26 cellular contexts compared by ENCODE assay signal in the genomic region with DNA sequence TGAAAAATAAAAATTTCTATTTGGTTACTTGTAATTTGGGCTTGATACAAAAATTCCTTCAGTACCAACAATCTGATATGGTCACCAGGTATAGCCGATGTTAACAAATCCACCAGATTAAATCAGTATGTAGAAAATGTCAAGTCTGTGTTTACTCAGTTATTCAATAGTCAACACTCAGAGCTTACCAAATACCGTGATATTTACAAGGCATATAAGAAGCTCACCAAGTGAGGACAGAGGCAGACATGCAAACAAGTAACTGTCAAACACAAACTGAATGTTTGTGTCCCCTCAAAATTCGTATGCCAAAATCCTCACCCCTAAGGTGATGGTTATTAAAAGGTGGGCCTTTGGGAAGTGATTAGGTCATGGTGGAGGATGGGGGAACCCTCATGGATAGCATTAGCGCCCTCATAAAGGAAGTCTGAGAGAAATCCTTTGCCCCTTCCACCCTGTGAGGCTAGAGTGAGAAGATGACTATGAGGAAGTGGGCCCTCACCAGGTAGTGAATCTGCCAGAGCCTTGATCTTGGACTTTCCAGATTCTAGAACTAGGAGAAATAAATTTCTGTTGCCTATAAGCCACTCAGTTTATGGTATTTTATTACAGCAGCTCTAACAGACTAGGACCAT.
DNase-seq lines count a peak whose midpoint lies in the region; ATAC-seq and TF ChIP-seq lines count a peak whose summit lies in the region.
"Had no signal": no experiment of that assay in that cellular context is flagged by ENCODE, and none has a peak within 500 bp of the region (broad histone marks: within the 10 kb centered on the region; RNA-seq: fewer than 3 reads in every experiment).

No MANE protein-coding gene starts in this region.

- H3K9me3 Mint-ChIP-seq in activated CD4-positive, alpha-beta T cell treated with anti-CD3 and anti-CD28 coated beads, Interleukin-2, amount 10 ng/mL, durations not matched to agents 24 days and 14 days = no peaks in the 10 kb centered on the region
- H3K9me3 Mint-ChIP-seq: stimulated activated naive CD8-positive, alpha-beta T cell treated with anti-CD3 and anti-CD28 coated beads, Interleukin-15, Interleukin-2, amounts not matched to agents 100 ng/mL and 50 ng/mL, for 24 hours had no signal

- H3K27me3 ChIP-seq in mammary epithelial cell (ENCODE audit: insufficient read depth, low read length) = no peaks in the 10 kb centered on the region
- H3K27me3 ChIP-seq in mesenchymal stem cell (ENCODE audit: control insufficient read depth in 1 of 2, insufficient read depth in 1 of 2, low read length in 2 of 2) = no peaks in the 10 kb centered on the region
- H3K27me3 ChIP-seq: BLaER1 treated with 17β-estradiol and CSF1 and Interleukin-3, amounts not matched to agents 10 nM and 100 nM; esophagus squamous epithelium; ovary; upper lobe of left lung had no signal

- H3K9ac ChIP-seq in mammary epithelial cell (ENCODE audit: insufficient read depth, low read length) (no peak overlapping the region), mesenchymal stem cell (ENCODE audit: low read length) (no peak overlapping the region)
- H3K9ac ChIP-seq: BLaER1 treated with 17β-estradiol and CSF1 and Interleukin-3, amounts not matched to agents 10 nM and 100 nM had no signal

- H2AK5ac ChIP-seq in mesenchymal stem cell (ENCODE audit: low read length, severe bottlenecking) = peak overlapping the region; percentile 98

- H3K27me3 Mint-ChIP-seq in activated CD4-positive, alpha-beta T cell treated with anti-CD3 and anti-CD28 coated beads, Interleukin-2, amount 10 ng/mL, durations not matched to agents 24 days and 14 days = peaks cover 44% of the 10 kb centered on the region

- H3K27ac Mint-ChIP-seq in activated CD4-positive, alpha-beta T cell treated with anti-CD3 and anti-CD28 coated beads, Interleukin-2, amount 10 ng/mL, durations not matched to agents 24 days and 14 days = no peak overlapping the region
- H3K27ac Mint-ChIP-seq: stimulated activated naive CD8-positive, alpha-beta T cell treated with anti-CD3 and anti-CD28 coated beads, Interleukin-15, Interleukin-2, amounts not matched to agents 100 ng/mL and 50 ng/mL, for 24 hours had no signal

- no peaks in the 10 kb centered on the region for H3K36me3 ChIP-seq in mammary epithelial cell (ENCODE audit: insufficient read depth, low read length)
- no peaks in the 10 kb centered on the region for H3K36me3 ChIP-seq in mesenchymal stem cell (ENCODE audit: control insufficient read depth in 1 of 2, insufficient read depth in 2 of 2, low read depth in 1 of 2, low read length in 2 of 2)
- H3K36me3 ChIP-seq: BLaER1 treated with 17β-estradiol and CSF1 and Interleukin-3, amounts not matched to agents 10 nM and 100 nM; esophagus squamous epithelium; ovary; upper lobe of left lung had no signal

- H3K23ac ChIP-seq in mesenchymal stem cell (ENCODE audit: low read length in 2 of 2) = no peak overlapping the region

- peak overlapping the region; percentile 62 to 80 for H3K18ac ChIP-seq in mesenchymal stem cell (ENCODE audit: low read depth in 1 of 2, low read length in 2 of 2)

- H3K14ac ChIP-seq in mesenchymal stem cell (ENCODE audit: low read length in 2 of 2) = no peak overlapping the region

- H3K9me3 ChIP-seq in mammary epithelial cell (replicated peaks; ENCODE audit: insufficient read depth, low read length) = no peaks in the 10 kb centered on the region
- peaks cover 9% of the 10 kb centered on the region for H3K9me3 ChIP-seq in mesenchymal stem cell (ENCODE audit: control insufficient read depth, low read length)
- H3K9me3 ChIP-seq: BLaER1 treated with 17β-estradiol and CSF1 and Interleukin-3, amounts not matched to agents 10 nM and 100 nM; esophagus squamous epithelium; ovary; upper lobe of left lung had no signal

- ATAC-seq in GM21447 (IDR thresholded peaks at IDR 0.05; ENCODE audit: unreplicated experiment) (no peak), HG02885 (IDR thresholded peaks at IDR 0.05; ENCODE audit: poor library complexity, unreplicated experiment) (no peak), HG03520 (IDR thresholded peaks at IDR 0.05; ENCODE audit: unreplicated experiment) (no peak)
- ATAC-seq: naive thymus-derived CD4-positive, alpha-beta T cell; sciatic nerve had no signal

- H2AFZ ChIP-seq in mammary epithelial cell (ENCODE audit: low read depth, low read length) = peak overlapping the region; percentile 37
- H2AFZ ChIP-seq in mesenchymal stem cell (ENCODE audit: low read depth, low read length) = peak overlapping the region; percentile 71

- CTCF ChIA-PET in mammary epithelial cell (lab: Charles Lee; ENCODE audit: low non-redundant PET) = no interaction called here

- H3K27ac ChIP-seq in mammary epithelial cell (ENCODE audit: insufficient read depth, low read depth, low read length) = peak overlapping the region; percentile 93
- peak overlapping the region; percentile 79 for H3K27ac ChIP-seq in mesenchymal stem cell (ENCODE audit: low read length, poor library complexity, severe bottlenecking)
- H3K27ac ChIP-seq: BLaER1 treated with 17β-estradiol and CSF1 and Interleukin-3, amounts not matched to agents 10 nM and 100 nM; ovary had no signal

- in situ Hi-C loops in mammary epithelial cell (cut with MboI; ENCODE audit: low sequenced_read_pairs in 2 of 2) = no loop called here

- no peak for TF ChIP-seq CTCF in mammary epithelial cell (conservative IDR thresholded peaks at IDR 0.05 in 1 of 2, IDR thresholded peaks at IDR 0.05 in 1 of 2; ENCODE audit: extremely low read depth in 1 of 2, insufficient read depth in 1 of 2, low read depth in 1 of 2, low read length in 2 of 2)

- no peaks in the 10 kb centered on the region for H3K36me3 Mint-ChIP-seq in activated CD4-positive, alpha-beta T cell treated with anti-CD3 and anti-CD28 coated beads, Interleukin-2, amount 10 ng/mL, durations not matched to agents 24 days and 14 days (ENCODE audit: low read depth)
- H3K36me3 Mint-ChIP-seq: naive thymus-derived CD4-positive, alpha-beta T cell had no signal

- peak; percentile 28 for DNase-seq in activated CD4-positive, alpha-beta T cell treated with anti-CD3 and anti-CD28 coated beads, Interleukin-2, amount 10 ng/mL, durations not matched to agents 24 days and 14 days
- DNase-seq in activated CD4-positive, alpha-beta T cell treated with anti-CD3 and anti-CD28 coated beads for 48 hours = no peak
- DNase-seq in mammary epithelial cell = no peak
- no peak for DNase-seq in mesenchymal stem cell
- no peak for DNase-seq in NCI-H146 treated with DMSO at 0.1 percent for 48 hours (lab: John Stamatoyannopoulos, UW; ENCODE audit: unreplicated experiment)
- DNase-seq: activated CD4-positive, alpha-beta T cell treated with anti-CD3 and anti-CD28 coated beads, Interleukin-2, amount 50 U/mL, for 4 hours; activated T-cell treated with anti-CD3 and anti-CD28 coated beads for 4 hours; amniotic stem cell; central memory CD4-positive, alpha-beta T cell; DMS 273 treated with DMSO at 0.1 percent for 48 hours; esophagus squamous epithelium; GF-D8; KBM-7; naive thymus-derived CD4-positive, alpha-beta T cell; NCI-H1048; NCI-H2029 treated with DMSO at 0.1 percent for 48 hours; ovary; Right ventricle myocardium superior; stimulated activated CD4-positive, alpha-beta T cell treated with anti-CD3 and anti-CD28 coated beads, Interleukin-2, amount 100 ng/mL, for 24 hours; upper lobe of left lung had no signal

- peaks cover 38% of the 10 kb centered on the region for H3K4me1 ChIP-seq in mammary epithelial cell (ENCODE audit: insufficient read depth, low read length)
- H3K4me1 ChIP-seq in mesenchymal stem cell (ENCODE audit: control insufficient read depth, insufficient read depth, low read depth, low read length) = peaks cover 5% of the 10 kb centered on the region

- H3K4me3 ChIP-seq in mammary epithelial cell (replicated peaks in 1 of 3; ENCODE audit: insufficient read depth in 1 of 3, low read depth in 2 of 3, low read length in 3 of 3) (no peak overlapping the region), mesenchymal stem cell (ENCODE audit: insufficient read depth in 1 of 2, low read depth in 1 of 2, low read length in 2 of 2) (no peak overlapping the region)
- H3K4me3 ChIP-seq: BLaER1 treated with 17β-estradiol and CSF1 and Interleukin-3, amounts not matched to agents 10 nM and 100 nM; esophagus squamous epithelium; ovary; upper lobe of left lung had no signal

- H3K4me1 Mint-ChIP-seq in activated CD4-positive, alpha-beta T cell treated with anti-CD3 and anti-CD28 coated beads, Interleukin-2, amount 10 ng/mL, durations not matched to agents 24 days and 14 days = no peaks in the 10 kb centered on the region
- H3K4me1 Mint-ChIP-seq: naive thymus-derived CD4-positive, alpha-beta T cell had no signal

- H3K79me1 ChIP-seq in mesenchymal stem cell (replicated peaks; ENCODE audit: low read length, poor library complexity, severe bottlenecking) = peaks cover 4% of the 10 kb centered on the region

- 38% methylated on average over 4 of the region's 4 CpGs for WGBS in mammary epithelial cell (ENCODE audit: low coverage, missing lambda C conversion rate)
- 19% methylated on average over 3 of the region's 4 CpGs for WGBS in mesenchymal stem cell

- no peak overlapping the region for H3K4me3 Mint-ChIP-seq in activated CD4-positive, alpha-beta T cell treated with anti-CD3 and anti-CD28 coated beads, Interleukin-2, amount 10 ng/mL, durations not matched to agents 24 days and 14 days
- H3K4me3 Mint-ChIP-seq: naive thymus-derived CD4-positive, alpha-beta T cell; stimulated activated naive CD8-positive, alpha-beta T cell treated with anti-CD3 and anti-CD28 coated beads, Interleukin-15, Interleukin-2, amounts not matched to agents 100 ng/mL and 50 ng/mL, for 24 hours had no signal

- no peak overlapping the region for H3K4me2 ChIP-seq in mammary epithelial cell (ENCODE audit: insufficient read depth, low read depth, low read length)
- H3K4me2 ChIP-seq in mesenchymal stem cell (ENCODE audit: low read length, poor library complexity, severe bottlenecking) = no peak overlapping the region
- H3K4me2 ChIP-seq: BLaER1 treated with 17β-estradiol and CSF1 and Interleukin-3, amounts not matched to agents 10 nM and 100 nM had no signal

- H4K8ac ChIP-seq in mesenchymal stem cell (ENCODE audit: low read length) = no peak overlapping the region

- H2BK120ac ChIP-seq in mesenchymal stem cell (ENCODE audit: low read depth, low read length) = peak overlapping the region; percentile 61

- peak overlapping the region; percentile 86 for H4K91ac ChIP-seq in mesenchymal stem cell (ENCODE audit: low read length)

- BruUV-seq in mammary epithelial cell (replicated peaks; lab: Mats Ljungman, UMichigan) = no TSS peak

- dilution Hi-C loops in mammary epithelial cell (cut with HindIII; ENCODE audit: low sequenced_read_pairs) = loop anchor here (5.0 kb wide), 1 partner anchor 79 kb away; no protein-coding TSS in a partner anchor

- H3K79me2 ChIP-seq in mammary epithelial cell (ENCODE audit: insufficient read depth, low read length) = no peaks in the 10 kb centered on the region

- H3K4ac ChIP-seq in mesenchymal stem cell (ENCODE audit: low read depth in 1 of 2, low read length in 2 of 2) = peak overlapping the region in 1 of 2 experiments; percentile 51

- intact Hi-C loops in activated CD4-positive, alpha-beta T cell treated with anti-CD3 and anti-CD28 coated beads, Interleukin-2, amount 10 ng/mL, durations not matched to agents 24 days and 14 days (cut with micrococcal nuclease) = loop anchor here (5.0 kb wide), 1 partner anchor 49 kb away; no protein-coding TSS in a partner anchor
- intact Hi-C loops in mammary epithelial cell (cut with micrococcal nuclease) = loop anchor here (5.0 kb wide), 2 partner anchors 224 to 404 kb away; a partner anchor contains a TSS

- H2BK15ac ChIP-seq in mesenchymal stem cell (ENCODE audit: low read depth, poor library complexity, severe bottlenecking) = no peak overlapping the region

- peak overlapping the region; percentile 78 to 95 for H2BK12ac ChIP-seq in mesenchymal stem cell (ENCODE audit: low read length in 2 of 2)

- no peaks in the 10 kb centered on the region for H4K20me1 ChIP-seq in mammary epithelial cell (ENCODE audit: insufficient read depth, low read length)
- H4K20me1 ChIP-seq: BLaER1 treated with 17β-estradiol and CSF1 and Interleukin-3, amounts not matched to agents 10 nM and 100 nM had no signal

- H2BK5ac ChIP-seq in mesenchymal stem cell (ENCODE audit: low read depth, low read length, poor library complexity, severe bottlenecking) = peak overlapping the region; percentile 66
